1 cellular context compared by ENCODE assay signal in genomic region chr10:97047327-97047726, GRCh38.
TF ChIP-seq lines count a peak whose summit lies in the region.

No MANE protein-coding gene starts in this region.

TF ChIP-seq in HEK293, 187 proteins besides CTCF, POLR2A, EP300 and RAD21:
- TF ChIP-seq PRDM10 (tag by site-specific recombination; IDR thresholded peaks at IDR 0.05) (peak; percentile 65), ZNF544 (tag by site-specific recombination; IDR thresholded peaks at IDR 0.05) (no peak)
